In the genomic region with DNA sequence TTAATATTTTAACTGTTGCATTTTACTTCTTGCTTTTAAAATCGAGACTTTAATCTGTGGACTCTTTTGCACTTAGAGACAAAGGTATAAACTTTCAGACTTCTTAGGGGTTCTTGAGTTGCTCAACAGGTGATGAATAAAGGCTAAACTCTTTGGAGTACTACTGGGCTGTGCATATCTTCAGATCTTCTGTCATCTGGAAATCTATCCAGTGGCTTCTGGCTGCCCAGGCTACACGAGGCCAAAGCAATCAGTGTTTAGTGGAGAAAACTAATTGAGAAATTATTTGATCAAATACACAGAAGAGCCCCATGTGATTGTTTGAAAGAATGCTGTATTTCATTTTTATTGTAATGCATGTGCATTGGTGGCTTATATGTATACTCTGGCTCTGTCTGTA, we compare ENCODE assay signal across 16 cellular contexts.
DNase-seq lines count a peak whose midpoint lies in the region; ATAC-seq and TF ChIP-seq lines count a peak whose summit lies in the region.
"Had no signal": no experiment of that assay in that cellular context is flagged by ENCODE, and none has a peak within 500 bp of the region (broad histone marks: within the 10 kb centered on the region; RNA-seq: fewer than 3 reads in every experiment).

No MANE protein-coding gene starts in this region.

- TF ChIP-seq CTCF in Loucy (conservative IDR thresholded peaks at IDR 0.05; ENCODE audit: low read length) = no peak
- no peak for TF ChIP-seq CTCF in neural crest cell (conservative IDR thresholded peaks at IDR 0.05)

- H4K20me1 ChIP-seq in Loucy (ENCODE audit: insufficient read depth, low read length, poor library complexity, severe bottlenecking) = peaks cover 53% of the 10 kb centered on the region

- peak overlapping the region; percentile 14 for H3K4me3 ChIP-seq in Loucy (ENCODE audit: low read length, poor library complexity, severe bottlenecking)
- H3K4me3 ChIP-seq: HAP-1, K562 had no signal

- peaks cover 90% of the 10 kb centered on the region for H3K4me1 ChIP-seq in Loucy (ENCODE audit: insufficient read depth, low read length, poor library complexity, severe bottlenecking)

- H3K9me2 ChIP-seq in Loucy (replicated peaks; ENCODE audit: low read depth, low read length) = no peaks in the 10 kb centered on the region

- peaks cover 87% of the 10 kb centered on the region for H3K79me2 ChIP-seq in Loucy (ENCODE audit: insufficient read depth, low read length)

- H3K27ac Mint-ChIP-seq in neural crest cell (ENCODE audit: unreplicated experiment) = no peak overlapping the region
- H3K27ac Mint-ChIP-seq: CD4-positive, alpha-beta memory T cell; HFFc6 had no signal

- no peak overlapping the region for H2AFZ ChIP-seq in Loucy (ENCODE audit: low read length)

- no peaks in the 10 kb centered on the region for H3K36me3 Mint-ChIP-seq in neural crest cell (ENCODE audit: low read depth)
- H3K36me3 Mint-ChIP-seq: CD4-positive, alpha-beta memory T cell had no signal

- peaks cover 19% of the 10 kb centered on the region for H3K4me1 Mint-ChIP-seq in neural crest cell

- ATAC-seq in SK-N-SH treated with all-trans-retinoic acid at 6 μM for 48 hours (0 out of 3 replicates have a peak, but pooled peaks have one; percentile 4), HG03097 (IDR thresholded peaks at IDR 0.05; ENCODE audit: low FRiP score, unreplicated experiment) (no peak)
- ATAC-seq: K562 had no signal

- H3K27me3 ChIP-seq in Loucy (ENCODE audit: insufficient read depth, low read length, poor library complexity, severe bottlenecking) = no peaks in the 10 kb centered on the region
- H3K27me3 ChIP-seq: BE2C had no signal

- DNase-seq in NCI-H146 (lab: John Stamatoyannopoulos, UW) (peak; percentile 12), NCI-H146 treated with DMSO at 0.1 percent for 48 hours (lab: John Stamatoyannopoulos, UW; ENCODE audit: unreplicated experiment) (no peak), neural crest cell (ENCODE audit: low read depth, low spot score) (no peak), HT-29 (ENCODE audit: low spot score) (no peak), NCI-H2081 (lab: John Stamatoyannopoulos, UW) (no peak)
- DNase-seq: BE2C; CD4-positive, alpha-beta memory T cell; DND-41; GDM1; GOT3; HFFc6 had no signal

- H3F3A ChIP-seq in Loucy (ENCODE audit: low read depth) = peaks cover 4% of the 10 kb centered on the region

- H3K9me3 ChIP-seq in Loucy (ENCODE audit: insufficient read depth, low read depth, low read length) = no peaks in the 10 kb centered on the region
- H3K9me3 ChIP-seq: BE2C, HAP-1 had no signal

- H3K27me3 Mint-ChIP-seq in neural crest cell (ENCODE audit: low read depth) = no peaks in the 10 kb centered on the region

- no peaks in the 10 kb centered on the region for H3K9me3 Mint-ChIP-seq in neural crest cell
- H3K9me3 Mint-ChIP-seq: HFFc6 had no signal

- H3K36me3 ChIP-seq in Loucy (ENCODE audit: insufficient read depth, low read length) = no peaks in the 10 kb centered on the region
- H3K36me3 ChIP-seq: BE2C, HAP-1 had no signal

- peak overlapping the region; percentile 69 for H3K4me2 ChIP-seq in Loucy (ENCODE audit: low read depth, low read length, poor library complexity, severe bottlenecking)

- peak overlapping the region; percentile 24 for H3K4me3 Mint-ChIP-seq in neural crest cell
- H3K4me3 Mint-ChIP-seq: CD4-positive, alpha-beta memory T cell; HFFc6 had no signal

- H3K9ac ChIP-seq in Loucy (ENCODE audit: low read depth, low read length, poor library complexity, severe bottlenecking) = peak overlapping the region; percentile 4

TF ChIP-seq in SK-N-SH treated with all-trans-retinoic acid at 6 μM for 48 hours, 23 proteins besides CTCF, POLR2A, EP300 and RAD21:
- TF ChIP-seq, protein P1, sequence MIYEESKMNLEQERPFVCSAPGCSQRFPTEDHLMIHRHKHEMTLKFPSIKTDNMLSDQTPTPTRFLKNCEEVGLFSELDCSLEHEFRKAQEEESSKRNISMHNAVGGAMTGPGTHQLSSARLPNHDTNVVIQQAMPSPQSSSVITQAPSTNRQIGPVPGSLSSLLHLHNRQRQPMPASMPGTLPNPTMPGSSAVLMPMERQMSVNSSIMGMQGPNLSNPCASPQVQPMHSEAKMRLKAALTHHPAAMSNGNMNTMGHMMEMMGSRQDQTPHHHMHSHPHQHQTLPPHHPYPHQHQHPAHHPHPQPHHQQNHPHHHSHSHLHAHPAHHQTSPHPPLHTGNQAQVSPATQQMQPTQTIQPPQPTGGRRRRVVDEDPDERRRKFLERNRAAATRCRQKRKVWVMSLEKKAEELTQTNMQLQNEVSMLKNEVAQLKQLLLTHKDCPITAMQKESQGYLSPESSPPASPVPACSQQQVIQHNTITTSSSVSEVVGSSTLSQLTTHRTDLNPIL (CRISPR knock-in tag; IDR thresholded peaks at IDR 0.05; ENCODE audit: low read depth) = no peak
- no peak for TF ChIP-seq BACH2 (CRISPR knock-in tag; IDR thresholded peaks at IDR 0.05; ENCODE audit: borderline replicate concordance)
- TF ChIP-seq ZNF8 (CRISPR knock-in tag; IDR thresholded peaks at IDR 0.05) = no peak
TF ChIP-seq in SK-N-SH treated with all-trans-retinoic acid at 6 μM for 48 hours: peak in this region for 0.
